ENCODE assay signal across 1 cellular context in genomic region chr19:40771101-40771539, GRCh38.
TF ChIP-seq lines count a peak whose summit lies in the region.

No MANE protein-coding gene starts in this region.

TF ChIP-seq in K562, 482 proteins besides CTCF, POLR2A, EP300 and RAD21 (continued from another document and continues in another):
- no peak for TF ChIP-seq ZBTB40 (IDR thresholded peaks at IDR 0.05)
- no peak for TF ChIP-seq ZBTB40 (CRISPR knock-in tag; IDR thresholded peaks at IDR 0.05)
- no peak for TF ChIP-seq CCAR2 (IDR thresholded peaks at IDR 0.05; ENCODE audit: low read depth, low read length)
- peak; percentile 78 for TF ChIP-seq NFYB (IDR thresholded peaks at IDR 0.05; ENCODE audit: extremely low read depth, insufficient read length)
- no peak for TF ChIP-seq SLC30A9 (CRISPR knock-in tag; IDR thresholded peaks at IDR 0.05)
- TF ChIP-seq KAT8 (IDR thresholded peaks at IDR 0.05; ENCODE audit: low read depth): no peak
- no peak for TF ChIP-seq GTF3C2 (IDR thresholded peaks at IDR 0.05; ENCODE audit: borderline replicate concordance, extremely low read depth, insufficient read length)
- TF ChIP-seq FOSL1 (tag; conservative IDR thresholded peaks at IDR 0.05): no peak
- no peak for TF ChIP-seq MYNN (IDR thresholded peaks at IDR 0.05)
- no peak for TF ChIP-seq MYNN (CRISPR knock-in tag; IDR thresholded peaks at IDR 0.05)
- no peak for TF ChIP-seq FOXK1 (CRISPR knock-in tag; IDR thresholded peaks at IDR 0.05; ENCODE audit: borderline replicate concordance)
- TF ChIP-seq SMARCE1 (IDR thresholded peaks at IDR 0.05): no peak
- no peak for TF ChIP-seq KAT7 (CRISPR knock-in tag; IDR thresholded peaks at IDR 0.05; ENCODE audit: borderline replicate concordance)
- no peak for TF ChIP-seq CBX2 (IDR thresholded peaks at IDR 0.05; ENCODE audit: insufficient read depth, low read length, poor library complexity, severe bottlenecking)
- TF ChIP-seq ZNF407 (IDR thresholded peaks at IDR 0.05; ENCODE audit: low read depth): no peak
- no peak for TF ChIP-seq SMARCB1 (IDR thresholded peaks at IDR 0.05; ENCODE audit: insufficient read length, low read depth)
- TF ChIP-seq CHD2 (IDR thresholded peaks at IDR 0.05; ENCODE audit: low read depth, low read length): no peak
- no peak for TF ChIP-seq ZNF75A (CRISPR knock-in tag; IDR thresholded peaks at IDR 0.05)
- TF ChIP-seq PHB2 (IDR thresholded peaks at IDR 0.05; ENCODE audit: low read depth): no peak
- TF ChIP-seq STAG1 (CRISPR knock-in tag; IDR thresholded peaks at IDR 0.05; ENCODE audit: borderline replicate concordance): no peak
- TF ChIP-seq TAF15 (IDR thresholded peaks at IDR 0.05; ENCODE audit: low read depth, low read length): no peak
- no peak for TF ChIP-seq PHTF2 (CRISPR knock-in tag; IDR thresholded peaks at IDR 0.05)
- no peak for TF ChIP-seq RREB1 (CRISPR knock-in tag; IDR thresholded peaks at IDR 0.05)
- no peak for TF ChIP-seq JUND (IDR thresholded peaks at IDR 0.05; ENCODE audit: borderline replicate concordance, low read depth, low read length)
- TF ChIP-seq JUND (tag; IDR thresholded peaks at IDR 0.05; ENCODE audit: borderline replicate concordance, low read depth, low read length): no peak
- TF ChIP-seq TEAD1 (CRISPR knock-in tag; IDR thresholded peaks at IDR 0.05): no peak
- TF ChIP-seq PHB (CRISPR knock-in tag; IDR thresholded peaks at IDR 0.05): no peak
- TF ChIP-seq RFX7 (CRISPR knock-in tag; IDR thresholded peaks at IDR 0.05): no peak
- TF ChIP-seq CAMTA2 (CRISPR knock-in tag; conservative IDR thresholded peaks at IDR 0.05): no peak
- no peak for TF ChIP-seq ATF1 (CRISPR knock-in tag; IDR thresholded peaks at IDR 0.05)
- no peak for TF ChIP-seq ATF1 (tag; IDR thresholded peaks at IDR 0.05)
- no peak for TF ChIP-seq ZNF511 (CRISPR knock-in tag; IDR thresholded peaks at IDR 0.05)
- no peak for TF ChIP-seq ZNF311 (CRISPR knock-in tag; IDR thresholded peaks at IDR 0.05)
- no peak for TF ChIP-seq MTA1 (IDR thresholded peaks at IDR 0.05; ENCODE audit: borderline replicate concordance)
- no peak for TF ChIP-seq GABPB2 (CRISPR knock-in tag; conservative IDR thresholded peaks at IDR 0.05)
